ENCODE assay signal across 1 cellular context in the genomic region with DNA sequence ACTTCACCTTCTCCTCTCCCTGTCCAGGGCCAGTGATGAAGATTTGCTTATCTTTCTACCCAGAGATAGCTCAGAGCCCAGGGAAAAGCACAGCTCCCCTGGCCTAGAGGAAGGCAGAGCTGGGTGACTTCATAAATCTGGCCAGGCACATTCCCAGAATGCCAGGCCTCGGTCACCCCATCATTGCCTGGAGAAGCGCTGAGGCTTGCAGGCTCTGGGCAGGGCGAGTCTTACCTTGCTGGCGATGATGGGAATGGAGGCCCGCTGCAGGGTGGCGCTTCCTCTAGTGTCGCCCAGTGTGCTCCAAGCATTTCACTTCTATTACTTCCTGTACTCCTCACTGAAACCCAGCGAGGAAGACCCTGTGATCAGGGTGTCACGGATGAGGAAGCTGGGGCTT.
TF ChIP-seq lines count a peak whose summit lies in the region.

No MANE protein-coding gene starts in this region.

TF ChIP-seq in IMR-90, 13 proteins besides CTCF, POLR2A, EP300 and RAD21:
- TF ChIP-seq RFX5 (IDR thresholded peaks at IDR 0.05; ENCODE audit: low read depth, low read length), result no peak
